ENCODE assay signal across 14 cellular contexts in the genomic region with DNA sequence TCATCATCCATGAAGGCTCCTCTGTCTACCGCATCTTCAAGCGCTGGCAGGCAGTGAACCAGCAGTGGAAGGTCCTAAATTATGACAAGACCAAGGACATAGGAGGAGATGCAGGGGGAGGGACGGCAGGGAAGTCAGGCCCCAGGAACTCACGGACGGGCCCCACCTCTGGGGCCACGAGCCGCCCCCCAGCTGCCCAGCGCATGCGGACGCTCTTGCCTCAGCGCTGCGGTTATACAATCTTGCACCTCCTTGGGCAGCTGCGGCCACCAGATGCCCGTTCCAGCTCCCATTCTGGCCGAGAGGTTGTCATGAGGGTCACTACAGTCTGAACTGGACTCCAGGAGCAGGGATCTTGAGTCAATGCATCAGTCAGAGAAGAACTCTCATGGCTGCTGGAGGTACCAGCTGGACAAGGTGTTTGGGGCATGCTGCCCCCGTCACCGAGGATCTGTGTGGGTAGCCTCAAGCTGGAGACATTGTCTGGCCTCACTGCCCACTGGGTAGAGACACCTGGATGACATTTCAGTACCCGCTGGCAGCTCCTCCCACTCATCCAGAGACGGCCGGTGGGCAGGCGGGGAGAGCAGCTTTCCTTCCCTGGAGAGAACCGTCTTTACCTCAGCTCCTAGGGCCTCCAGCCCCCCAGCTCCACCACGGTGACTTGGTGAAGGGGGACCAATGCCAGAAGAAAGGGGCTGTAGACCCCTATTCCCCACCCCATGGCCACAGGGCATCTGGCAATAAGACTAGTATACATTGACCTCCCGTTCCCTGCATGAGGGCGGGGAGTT. TPM values are rescaled to one million over a fixed set of nuclear protein-coding genes. Genes with fewer than 3 reads are reported as not detected.
"Had no signal": no experiment of that assay in that cellular context is flagged by ENCODE, and none has a peak within 500 bp of the region (broad histone marks: within the 10 kb centered on the region; RNA-seq: fewer than 3 reads in every experiment).

No MANE protein-coding gene starts in this region.

- ATAC-seq: gastrocnemius medialis, left cardiac atrium had no signal

- H3K27ac ChIP-seq: ascending aorta, brain microvascular endothelial cell, coronary artery, gastrocnemius medialis, hepatocyte, right atrium auricular region, tibial nerve had no signal

- H3K27ac Mint-ChIP-seq: activated naive CD4-positive, alpha-beta T cell treated with anti-CD3 and anti-CD28 coated beads for 36 hours; activated naive CD8-positive, alpha-beta T cell treated with anti-CD3 and anti-CD28 coated beads for 36 hours; effector memory CD8-positive, alpha-beta T cell had no signal

- H3K9me3 Mint-ChIP-seq: activated naive CD4-positive, alpha-beta T cell treated with anti-CD3 and anti-CD28 coated beads for 36 hours; activated naive CD8-positive, alpha-beta T cell treated with anti-CD3 and anti-CD28 coated beads for 36 hours; effector memory CD8-positive, alpha-beta T cell had no signal

- H3K27me3 Mint-ChIP-seq: activated naive CD8-positive, alpha-beta T cell treated with anti-CD3 and anti-CD28 coated beads for 36 hours had no signal

- H3K4me3 Mint-ChIP-seq: activated naive CD4-positive, alpha-beta T cell treated with anti-CD3 and anti-CD28 coated beads for 36 hours; activated naive CD8-positive, alpha-beta T cell treated with anti-CD3 and anti-CD28 coated beads for 36 hours had no signal

- H3K9me3 ChIP-seq: ascending aorta, gastrocnemius medialis, right atrium auricular region, tibial nerve had no signal

- H3K27me3 ChIP-seq: ascending aorta, right atrium auricular region had no signal

- DNase-seq: activated CD4-positive, CD25-positive, alpha-beta regulatory T cell; brain microvascular endothelial cell; effector memory CD8-positive, alpha-beta T cell; gastrocnemius medialis; glutamatergic neuron; left cardiac atrium; occipital lobe had no signal

- H3K36me3 ChIP-seq: brain microvascular endothelial cell had no signal

- H3K4me3 ChIP-seq: ascending aorta, coronary artery, gastrocnemius medialis, hepatocyte, right atrium auricular region, tibial nerve had no signal

RNA-seq across cellular contexts. Expression of a gene that starts 8.1 kb away (rescaled TPM):
- total RNA-seq: ascending aorta, gastrocnemius medialis, occipital lobe had no signal
